12 cellular contexts compared by ENCODE assay signal in the genomic region with DNA sequence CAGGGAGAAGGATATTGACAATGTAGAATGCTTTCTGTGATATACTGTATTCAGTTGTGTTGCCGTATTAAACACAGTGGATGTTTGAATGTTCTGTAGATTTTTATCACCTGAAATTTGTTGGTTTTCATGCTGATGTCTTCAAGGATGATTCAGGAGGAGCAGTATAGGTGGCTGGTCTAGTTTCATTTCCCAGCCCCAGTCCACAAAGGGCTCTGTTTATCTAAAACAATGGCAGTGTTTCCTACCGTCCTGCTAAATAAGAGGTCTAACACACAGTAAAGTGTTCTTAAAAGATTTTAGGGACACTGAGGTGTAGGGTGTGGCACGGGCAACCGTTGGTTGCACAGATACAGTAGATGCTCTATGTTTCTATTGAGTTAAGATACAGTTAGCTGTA.
"Had no signal": no experiment of that assay in that cellular context is flagged by ENCODE, and none has a peak within 500 bp of the region (broad histone marks: within the 10 kb centered on the region; RNA-seq: fewer than 3 reads in every experiment).

No MANE protein-coding gene starts in this region.

- H3K4me3 ChIP-seq: cardiac muscle cell, ovary had no signal

- FAIRE-seq: urothelium cell line had no signal

- H3K9me3 ChIP-seq: ovary had no signal

- H3K27ac ChIP-seq: cardiac muscle cell, ovary had no signal

- H3K27me3 ChIP-seq: cardiac muscle cell, ovary had no signal

- H3K36me3 ChIP-seq: cardiac muscle cell, ovary had no signal

- ATAC-seq: activated CD8-positive, alpha-beta T cell treated with anti-CD3 and anti-CD28 coated beads, Interleukin-2, amount 10 ng/mL, durations not matched to agents 7 days and 5 days; T-cell had no signal

- DNase-seq: activated CD4-positive, alpha-beta T cell treated with anti-CD3 and anti-CD28 coated beads for 4 hours; activated CD8-positive, alpha-beta memory T cell treated with anti-CD3 and anti-CD28 coated beads, Interleukin-2, amount 50 U/mL, for 48 hours; activated CD8-positive, alpha-beta T cell treated with anti-CD3 and anti-CD28 coated beads, Interleukin-2, amount 10 ng/mL, durations not matched to agents 7 days and 5 days; activated naive CD4-positive, alpha-beta T cell; glutamatergic neuron; immature natural killer cell; ovary; stimulated activated CD4-positive, alpha-beta T cell treated with anti-CD3 and anti-CD28 coated beads, Interleukin-4, amount 100 ng/mL, for 1 hour; stimulated activated CD8-positive, alpha-beta memory T cell treated with anti-CD3 and anti-CD28 coated beads, Interleukin-4, amount 100 ng/mL, for 48 hours; T-cell had no signal
